ENCODE assay signal across 1 cellular context in genomic region chr12:78095623-78096022, GRCh38.
A peak's percentile ranks its signal among the peaks of the same experiment; 100 is the strongest.
TF ChIP-seq lines count a peak whose summit lies in the region.

No MANE protein-coding gene starts in this region.

TF ChIP-seq in IMR-90, 13 proteins besides CTCF, POLR2A, EP300 and RAD21 (continued from another document):
- no peak for TF ChIP-seq MAFK (IDR thresholded peaks at IDR 0.05; ENCODE audit: low read depth, low read length)
- TF ChIP-seq SMC3 (IDR thresholded peaks at IDR 0.05; ENCODE audit: low read depth, low read length): no peak
- no peak for TF ChIP-seq CHD1 (IDR thresholded peaks at IDR 0.05; ENCODE audit: low read depth, low read length)
- TF ChIP-seq CEBPB (IDR thresholded peaks at IDR 0.05; ENCODE audit: low read depth, low read length): 0 out of 2 replicates have a peak, but pooled peaks have one; percentile 39
- no peak for TF ChIP-seq BHLHE40 (IDR thresholded peaks at IDR 0.05; ENCODE audit: low read depth, low read length)
